Comparison of ENCODE assay signal across 31 cellular contexts in the genomic region with DNA sequence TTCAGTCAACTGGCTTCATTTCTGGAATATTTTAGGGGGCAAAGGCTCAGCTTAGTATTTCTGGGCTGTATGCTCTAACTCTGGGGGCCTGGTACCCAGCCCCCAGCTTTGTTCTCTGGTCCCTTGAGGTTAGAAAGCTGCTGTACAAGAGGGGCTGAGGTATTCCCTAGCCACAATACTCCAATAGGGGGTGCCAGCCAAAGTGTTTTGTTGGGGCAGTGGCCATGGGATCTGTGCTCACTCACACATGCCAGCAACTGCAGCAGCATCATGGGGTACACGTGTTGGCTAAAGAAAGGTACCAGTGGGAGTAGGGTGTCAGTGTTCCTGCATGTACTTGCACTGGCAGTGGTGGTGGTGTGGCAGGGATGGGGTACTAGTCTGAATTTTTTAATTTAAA.
"Had no signal": no experiment of that assay in that cellular context is flagged by ENCODE, and none has a peak within 500 bp of the region (broad histone marks: within the 10 kb centered on the region; RNA-seq: fewer than 3 reads in every experiment).

No MANE protein-coding gene starts in this region.

- H3K4me1 Mint-ChIP-seq: naive thymus-derived CD4-positive, alpha-beta T cell; nephron; stimulated activated naive CD8-positive, alpha-beta T cell treated with anti-CD3 and anti-CD28 coated beads, Interleukin-15, amount 100 ng/mL, for 72 hours had no signal

- H3K36me3 ChIP-seq: colonic mucosa, esophagus squamous epithelium, heart right ventricle, left lung, prostate gland, right atrium auricular region, suprapubic skin, transverse colon, upper lobe of right lung, uterus had no signal

- H3K4me3 ChIP-seq: colonic mucosa, esophagus squamous epithelium, heart right ventricle, left lung, prostate gland, right atrium auricular region, smooth muscle cell, suprapubic skin, transverse colon, upper lobe of right lung, uterus had no signal

- H3K27me3 Mint-ChIP-seq: dendritic cell treated with granulocyte-macrophage colony-stimulating factor and Interleukin-4, amounts not matched to agents 40 ng/mL and 50 ng/mL, for 4 days had no signal

- H3K4me1 ChIP-seq: colonic mucosa, esophagus squamous epithelium, heart right ventricle, left lung, prostate gland, right atrium auricular region, suprapubic skin, transverse colon, upper lobe of right lung, uterus had no signal

- H3K4me3 Mint-ChIP-seq: dendritic cell treated with granulocyte-macrophage colony-stimulating factor and Interleukin-4, amounts not matched to agents 40 ng/mL and 50 ng/mL, for 4 days; naive thymus-derived CD4-positive, alpha-beta T cell; nephron; stimulated activated naive CD8-positive, alpha-beta T cell treated with anti-CD3 and anti-CD28 coated beads, Interleukin-15, amount 100 ng/mL, for 72 hours had no signal

- H3K36me3 Mint-ChIP-seq: naive thymus-derived CD4-positive, alpha-beta T cell had no signal

- H3K9me3 ChIP-seq: colonic mucosa, esophagus squamous epithelium, left lung, prostate gland, suprapubic skin, transverse colon, upper lobe of right lung, uterus had no signal

- H3K27me3 ChIP-seq: colonic mucosa, esophagus squamous epithelium, left lung, right atrium auricular region, suprapubic skin, transverse colon, upper lobe of right lung, uterus had no signal

- ATAC-seq: heart right ventricle; left cardiac atrium; left lung; naive thymus-derived CD4-positive, alpha-beta T cell; sciatic nerve; stimulated activated naive CD8-positive, alpha-beta T cell treated with anti-CD3 and anti-CD28 coated beads, Interleukin-15, amount 100 ng/mL, for 72 hours; upper lobe of right lung had no signal

- H3K4me2 ChIP-seq: smooth muscle cell had no signal

- H3K9me3 Mint-ChIP-seq: dendritic cell treated with granulocyte-macrophage colony-stimulating factor and Interleukin-4, amounts not matched to agents 40 ng/mL and 50 ng/mL, for 4 days had no signal

- DNase-seq: colonic mucosa; effector CD8-positive, alpha-beta T cell; erythroblast; esophagus squamous epithelium; foreskin melanocyte; glutamatergic neuron; heart right ventricle; hippocampal formation; kidney; left cardiac atrium; left lung; mesenchymal stem cell; midbrain; naive thymus-derived CD4-positive, alpha-beta T cell; nucleus accumbens; stimulated activated CD4-positive, alpha-beta T cell treated with anti-CD3 and anti-CD28 coated beads, Interleukin-12 subunit alpha, Interleukin-12 subunit beta, amount 100 ng/mL, for 4 hours; stimulated activated CD4-positive, alpha-beta T cell treated with anti-CD3 and anti-CD28 coated beads, Interleukin-1b, Interleukin-23, amount 100 ng/mL, for 48 hours; stimulated activated CD4-positive, alpha-beta T cell treated with anti-CD3 and anti-CD28 coated beads, Interleukin-4, amount 100 ng/mL, for 1 hour; stimulated activated CD8-positive, alpha-beta memory T cell treated with anti-CD3 and anti-CD28 coated beads, Interleukin-4, amount 100 ng/mL, for 48 hours; stimulated activated naive CD4-positive, alpha-beta T cell; stimulated activated naive CD8-positive, alpha-beta T cell treated with anti-CD3 and anti-CD28 coated beads, Interleukin-15, amount 100 ng/mL, for 72 hours; transverse colon; upper lobe of right lung; uterus had no signal

- H3K27ac ChIP-seq: colonic mucosa, esophagus squamous epithelium, heart right ventricle, left lung, prostate gland, right atrium auricular region, suprapubic skin, transverse colon, upper lobe of right lung, uterus had no signal

- H3K27ac Mint-ChIP-seq: dendritic cell treated with granulocyte-macrophage colony-stimulating factor and Interleukin-4, amounts not matched to agents 40 ng/mL and 50 ng/mL, for 4 days; naive thymus-derived CD4-positive, alpha-beta T cell; nephron; stimulated activated naive CD8-positive, alpha-beta T cell treated with anti-CD3 and anti-CD28 coated beads, Interleukin-15, amount 100 ng/mL, for 72 hours had no signal
